In the genomic region with DNA sequence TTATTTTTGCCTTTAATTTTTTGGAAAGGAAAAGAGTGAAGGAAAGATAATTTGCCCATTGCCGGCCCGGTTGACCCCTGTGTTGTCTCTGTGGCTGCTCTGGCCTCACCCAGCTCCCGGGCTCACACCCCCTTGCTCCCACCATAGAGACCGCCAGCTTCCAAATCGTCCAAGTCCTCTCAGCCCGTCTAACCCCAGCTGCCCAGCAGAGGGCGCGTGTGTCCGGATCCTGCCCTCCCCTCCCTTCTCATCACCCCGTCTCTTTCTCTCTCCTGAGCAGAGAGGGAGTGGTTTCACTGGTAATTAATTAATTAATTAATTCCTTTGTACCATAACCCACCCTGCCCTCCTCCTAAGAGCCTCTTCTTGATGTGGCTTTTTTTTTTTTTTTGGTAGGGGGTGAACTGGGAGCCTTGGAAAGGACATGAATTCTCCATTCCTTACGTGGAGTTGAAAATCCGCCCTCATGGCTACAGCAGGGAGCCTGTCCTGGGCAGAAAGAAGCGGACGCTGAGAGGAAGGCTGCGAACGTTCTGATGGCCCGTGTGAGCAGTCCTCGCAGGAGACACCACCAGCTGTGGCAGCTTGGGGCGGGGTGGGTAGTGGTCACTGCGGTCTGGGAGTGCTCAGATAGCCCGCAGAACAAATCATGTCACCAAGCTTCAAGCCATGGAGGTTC, we compare ENCODE assay signal across 8 cellular contexts. TPM values are rescaled to one million over a fixed set of nuclear protein-coding genes. Genes with fewer than 3 reads are reported as not detected.
A peak's percentile ranks its signal among the peaks of the same experiment; 100 is the strongest.
DNase-seq lines count a peak whose midpoint lies in the region; ATAC-seq and TF ChIP-seq lines count a peak whose summit lies in the region.

No MANE protein-coding gene starts in this region.

- H3K27me3 ChIP-seq in liver (ENCODE audit: control insufficient read depth in 4 of 4, insufficient read depth in 4 of 4, low read length in 3 of 4): no peaks in the 10 kb centered on the region

- H3K36me3 ChIP-seq in liver (ENCODE audit: control insufficient read depth in 4 of 4, insufficient read depth in 3 of 4, low read depth in 1 of 4, low read length in 3 of 4): no peaks in the 10 kb centered on the region

- no peaks in the 10 kb centered on the region for H3K9me3 ChIP-seq in liver (ENCODE audit: control insufficient read depth in 4 of 4, low read length in 3 of 4)

- H3K4me3 ChIP-seq in choroid plexus epithelial cell (ENCODE audit: low read depth, low read length) (no peak overlapping the region), liver (ENCODE audit: low read depth in 1 of 3, low read length in 3 of 3) (peak overlapping the region in 1 of 3 donors; percentile 15)

- TF ChIP-seq CTCF in choroid plexus epithelial cell (conservative IDR thresholded peaks at IDR 0.05; ENCODE audit: low read depth, low read length) (peak; percentile 91), liver (IDR thresholded peaks at IDR 0.05; ENCODE audit: low read depth, low read length, missing input control) (peak; percentile 62)

- peak; percentile 55 to 81 for TF ChIP-seq RAD21 in liver (IDR thresholded peaks at IDR 0.05)

- H3K9ac ChIP-seq in liver (ENCODE audit: low read depth in 1 of 2, low read length in 2 of 2): no peak overlapping the region

- DNase-seq in EL (peak; percentile 55), NCI-H345 treated with DMSO at 0.1 percent for 48 hours (lab: John Stamatoyannopoulos, UW; ENCODE audit: unreplicated experiment) (peak; percentile 22), choroid plexus epithelial cell (ENCODE audit: low read depth) (peak; percentile 64)
- DNase-seq in activated CD4-positive, alpha-beta T cell treated with anti-CD3 and anti-CD28 coated beads for 4 hours: peak; percentile 46 to 64
- DNase-seq in stimulated activated CD8-positive, alpha-beta memory T cell treated with anti-CD3 and anti-CD28 coated beads, Interleukin-12 subunit alpha, Interleukin-12 subunit beta, amount 100 ng/mL, for 24 hours (ENCODE audit: extremely low read depth): peak; percentile 37

- peak; percentile 52 for ATAC-seq in HG02759 (IDR thresholded peaks at IDR 0.05; ENCODE audit: unreplicated experiment)
- ATAC-seq in HG03571 (IDR thresholded peaks at IDR 0.05; ENCODE audit: unreplicated experiment): no peak

- 47% methylated on average over 21 of the region's 21 CpGs for WGBS in liver

- peaks cover 2 to 27% (median 23%) of the 10 kb centered on the region in 4 donors for H3K4me1 ChIP-seq in liver (ENCODE audit: control insufficient read depth in 4 of 4, insufficient read depth in 4 of 4, low read length in 3 of 4)

- H3K27ac ChIP-seq in liver (ENCODE audit: low read depth in 1 of 2, low read length in 2 of 2): peak overlapping the region; percentile 14 to 34

TF ChIP-seq in liver, 16 proteins besides CTCF, POLR2A, EP300 and RAD21:
- TF ChIP-seq SP1 (IDR thresholded peaks at IDR 0.05): no peak
- TF ChIP-seq, protein P1, sequence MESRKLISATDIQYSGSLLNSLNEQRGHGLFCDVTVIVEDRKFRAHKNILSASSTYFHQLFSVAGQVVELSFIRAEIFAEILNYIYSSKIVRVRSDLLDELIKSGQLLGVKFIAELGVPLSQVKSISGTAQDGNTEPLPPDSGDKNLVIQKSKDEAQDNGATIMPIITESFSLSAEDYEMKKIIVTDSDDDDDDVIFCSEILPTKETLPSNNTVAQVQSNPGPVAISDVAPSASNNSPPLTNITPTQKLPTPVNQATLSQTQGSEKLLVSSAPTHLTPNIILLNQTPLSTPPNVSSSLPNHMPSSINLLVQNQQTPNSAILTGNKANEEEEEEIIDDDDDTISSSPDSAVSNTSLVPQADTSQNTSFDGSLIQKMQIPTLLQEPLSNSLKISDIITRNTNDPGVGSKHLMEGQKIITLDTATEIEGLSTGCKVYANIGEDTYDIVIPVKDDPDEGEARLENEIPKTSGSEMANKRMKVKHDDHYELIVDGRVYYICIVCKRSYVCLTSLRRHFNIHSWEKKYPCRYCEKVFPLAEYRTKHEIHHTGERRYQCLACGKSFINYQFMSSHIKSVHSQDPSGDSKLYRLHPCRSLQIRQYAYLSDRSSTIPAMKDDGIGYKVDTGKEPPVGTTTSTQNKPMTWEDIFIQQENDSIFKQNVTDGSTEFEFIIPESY (IDR thresholded peaks at IDR 0.05): no peak
- TF ChIP-seq, protein P2, sequence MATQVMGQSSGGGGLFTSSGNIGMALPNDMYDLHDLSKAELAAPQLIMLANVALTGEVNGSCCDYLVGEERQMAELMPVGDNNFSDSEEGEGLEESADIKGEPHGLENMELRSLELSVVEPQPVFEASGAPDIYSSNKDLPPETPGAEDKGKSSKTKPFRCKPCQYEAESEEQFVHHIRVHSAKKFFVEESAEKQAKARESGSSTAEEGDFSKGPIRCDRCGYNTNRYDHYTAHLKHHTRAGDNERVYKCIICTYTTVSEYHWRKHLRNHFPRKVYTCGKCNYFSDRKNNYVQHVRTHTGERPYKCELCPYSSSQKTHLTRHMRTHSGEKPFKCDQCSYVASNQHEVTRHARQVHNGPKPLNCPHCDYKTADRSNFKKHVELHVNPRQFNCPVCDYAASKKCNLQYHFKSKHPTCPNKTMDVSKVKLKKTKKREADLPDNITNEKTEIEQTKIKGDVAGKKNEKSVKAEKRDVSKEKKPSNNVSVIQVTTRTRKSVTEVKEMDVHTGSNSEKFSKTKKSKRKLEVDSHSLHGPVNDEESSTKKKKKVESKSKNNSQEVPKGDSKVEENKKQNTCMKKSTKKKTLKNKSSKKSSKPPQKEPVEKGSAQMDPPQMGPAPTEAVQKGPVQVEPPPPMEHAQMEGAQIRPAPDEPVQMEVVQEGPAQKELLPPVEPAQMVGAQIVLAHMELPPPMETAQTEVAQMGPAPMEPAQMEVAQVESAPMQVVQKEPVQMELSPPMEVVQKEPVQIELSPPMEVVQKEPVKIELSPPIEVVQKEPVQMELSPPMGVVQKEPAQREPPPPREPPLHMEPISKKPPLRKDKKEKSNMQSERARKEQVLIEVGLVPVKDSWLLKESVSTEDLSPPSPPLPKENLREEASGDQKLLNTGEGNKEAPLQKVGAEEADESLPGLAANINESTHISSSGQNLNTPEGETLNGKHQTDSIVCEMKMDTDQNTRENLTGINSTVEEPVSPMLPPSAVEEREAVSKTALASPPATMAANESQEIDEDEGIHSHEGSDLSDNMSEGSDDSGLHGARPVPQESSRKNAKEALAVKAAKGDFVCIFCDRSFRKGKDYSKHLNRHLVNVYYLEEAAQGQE (IDR thresholded peaks at IDR 0.05): no peak
- TF ChIP-seq HNF4A (conservative IDR thresholded peaks at IDR 0.05): no peak
- TF ChIP-seq RXRA (IDR thresholded peaks at IDR 0.05): no peak
- TF ChIP-seq, protein P3, sequence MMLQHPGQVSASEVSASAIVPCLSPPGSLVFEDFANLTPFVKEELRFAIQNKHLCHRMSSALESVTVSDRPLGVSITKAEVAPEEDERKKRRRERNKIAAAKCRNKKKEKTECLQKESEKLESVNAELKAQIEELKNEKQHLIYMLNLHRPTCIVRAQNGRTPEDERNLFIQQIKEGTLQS (IDR thresholded peaks at IDR 0.05): no peak
- no peak for TF ChIP-seq FOXA2 (IDR thresholded peaks at IDR 0.05)
- TF ChIP-seq HNF4G (IDR thresholded peaks at IDR 0.05): no peak
- TF ChIP-seq FOXA1 (IDR thresholded peaks at IDR 0.05): no peak
- TF ChIP-seq GABPA (IDR thresholded peaks at IDR 0.05 in 1 of 2, conservative IDR thresholded peaks at IDR 0.05 in 1 of 2): no peak
- TF ChIP-seq EGR1 (IDR thresholded peaks at IDR 0.05; ENCODE audit: low read depth in 2 of 2): no peak
- no peak for TF ChIP-seq NR2F2 (IDR thresholded peaks at IDR 0.05)
- no peak for TF ChIP-seq YY1 (IDR thresholded peaks at IDR 0.05)
- TF ChIP-seq, protein P4, sequence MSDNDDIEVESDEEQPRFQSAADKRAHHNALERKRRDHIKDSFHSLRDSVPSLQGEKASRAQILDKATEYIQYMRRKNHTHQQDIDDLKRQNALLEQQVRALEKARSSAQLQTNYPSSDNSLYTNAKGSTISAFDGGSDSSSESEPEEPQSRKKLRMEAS (IDR thresholded peaks at IDR 0.05): no peak
- no peak for TF ChIP-seq JUND (IDR thresholded peaks at IDR 0.05)
- TF ChIP-seq TAF1 (conservative IDR thresholded peaks at IDR 0.05): no peak

RNA-seq across cellular contexts. Expression of a gene that starts 45.9 kb away (rescaled TPM):
- 10 to 100 TPM in 1 of 2 donors, 1 to 10 TPM in 1; 5.7 to 12.0 TPM for total RNA-seq in liver
- polyA plus RNA-seq in liver: 1 to 10 TPM; 4.6 to 5.8 TPM
